In genomic region chr17:16438173-16438556, GRCh38 we compare ENCODE assay signal across 8 cellular contexts. TPM values are rescaled to one million over a fixed set of nuclear protein-coding genes. Genes with fewer than 3 reads are reported as not detected.
DNase-seq lines count a peak whose midpoint lies in the region; ATAC-seq and TF ChIP-seq lines count a peak whose summit lies in the region.

No MANE protein-coding gene starts in this region.

- ATAC-seq in GM19023 (IDR thresholded peaks at IDR 0.05; ENCODE audit: unreplicated experiment) (peak; percentile 1), GM21526 (IDR thresholded peaks at IDR 0.05; ENCODE audit: low FRiP score, unreplicated experiment) (no peak)

- intact Hi-C loops in prostate gland (cut with DNase I): no loop called here

- WGBS in prostate gland: 21% methylated on average over 8 of the region's 8 CpGs

- peaks cover 0 to 3% of the 10 kb centered on the region in 2 donors for H3K36me3 ChIP-seq in prostate gland

- H3K9me3 ChIP-seq in prostate gland: no peaks in the 10 kb centered on the region

- no peak for TF ChIP-seq POLR2A in NB4 (IDR thresholded peaks at IDR 0.05; ENCODE audit: extremely low read depth, insufficient read length)
- no peak for TF ChIP-seq POLR2A in prostate gland (IDR thresholded peaks at IDR 0.05)

- peaks cover 4% of the 10 kb centered on the region for H3K4me1 ChIP-seq in prostate gland (replicated peaks)

- H3K27me3 ChIP-seq in prostate gland (replicated peaks; ENCODE audit: insufficient read depth): no peaks in the 10 kb centered on the region

- TF ChIP-seq CTCF in NB4 (IDR thresholded peaks at IDR 0.05; ENCODE audit: low read depth, low read length): no peak
- no peak for TF ChIP-seq CTCF in prostate gland (IDR thresholded peaks at IDR 0.05)

- DNase-seq in NB4 (ENCODE audit: low read depth): no peak
- DNase-seq in epidermal melanocyte (ENCODE audit: insufficient read length, low spot score): peak; percentile 45
- DNase-seq in prostate gland (ENCODE audit: low spot score): no peak
- no peak for DNase-seq in D341Med (ENCODE audit: low spot score)
- DNase-seq in iPS-NIHi11 (ENCODE audit: low spot score): no peak
- no peak for DNase-seq in activated effector memory CD4-positive, alpha-beta T cell treated with anti-CD3 and anti-CD28 coated beads, Interleukin-2, amount 50 U/mL, for 16 hours

- peak overlapping the region; percentile 74 to 78 for H3K27ac ChIP-seq in prostate gland

- H3K4me3 ChIP-seq in NB4 (ENCODE audit: low read depth, low read length) (peak overlapping the region; percentile 59), prostate gland (peak overlapping the region; percentile 67 to 85)

RNA-seq across cellular contexts. Expression of gene TRPV2, which starts 22.8 kb away (rescaled TPM):
- total RNA-seq in prostate gland: 10 to 100 TPM in 1 of 2 donors, 1 to 10 TPM in 1; 7.1 to 11.0 TPM

RNA-seq across cellular contexts. Expression of gene LRRC75A, which starts 53.8 kb away (rescaled TPM):
- 10 to 100 TPM in 1 of 2 donors, 1 to 10 TPM in 1; 5.2 to 25.8 TPM for total RNA-seq in prostate gland

RNA-seq across cellular contexts. Expression of gene UBB, which starts 57.3 kb away (rescaled TPM):
- total RNA-seq in prostate gland: 1,000 to 10,000 TPM; 1,174 to 1,571 TPM
